In the genomic region with DNA sequence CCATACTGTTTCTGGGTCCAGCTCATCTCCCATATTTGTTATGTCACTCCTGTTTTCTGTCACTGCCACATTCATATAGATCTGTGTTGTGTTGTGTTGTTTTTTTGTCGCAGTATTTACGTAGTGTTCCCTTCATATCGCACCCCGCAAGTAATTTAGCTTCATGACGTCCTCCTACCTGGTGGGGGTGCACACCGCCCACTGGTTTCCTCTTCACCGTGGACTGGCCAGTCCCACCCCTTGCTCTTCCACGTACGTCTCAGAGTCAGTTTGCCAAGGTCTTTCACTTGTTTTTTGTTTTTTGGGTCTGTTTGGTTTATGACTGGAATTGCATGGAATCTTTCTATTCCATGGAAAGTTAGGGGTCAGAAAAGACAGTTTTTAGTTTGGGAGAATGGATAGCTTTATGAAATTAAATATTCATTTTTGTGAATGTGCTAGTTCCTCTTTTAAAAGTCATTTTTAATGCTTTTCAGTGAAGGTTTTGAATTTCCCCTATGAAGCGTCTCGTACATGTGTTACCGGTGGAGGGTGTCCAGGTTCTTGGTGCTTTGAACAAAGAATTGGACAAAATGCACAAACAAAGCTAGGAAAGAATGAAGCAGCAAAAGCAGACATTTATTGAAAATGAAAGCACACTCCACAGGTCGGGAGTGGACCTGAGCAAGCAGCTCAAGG, we compare ENCODE assay signal across 1 cellular context.
TF ChIP-seq lines count a peak whose summit lies in the region.

No MANE protein-coding gene starts in this region.

TF ChIP-seq in K562, 482 proteins besides CTCF, POLR2A, EP300 and RAD21 (continued from another document):
- TF ChIP-seq, protein P1, sequence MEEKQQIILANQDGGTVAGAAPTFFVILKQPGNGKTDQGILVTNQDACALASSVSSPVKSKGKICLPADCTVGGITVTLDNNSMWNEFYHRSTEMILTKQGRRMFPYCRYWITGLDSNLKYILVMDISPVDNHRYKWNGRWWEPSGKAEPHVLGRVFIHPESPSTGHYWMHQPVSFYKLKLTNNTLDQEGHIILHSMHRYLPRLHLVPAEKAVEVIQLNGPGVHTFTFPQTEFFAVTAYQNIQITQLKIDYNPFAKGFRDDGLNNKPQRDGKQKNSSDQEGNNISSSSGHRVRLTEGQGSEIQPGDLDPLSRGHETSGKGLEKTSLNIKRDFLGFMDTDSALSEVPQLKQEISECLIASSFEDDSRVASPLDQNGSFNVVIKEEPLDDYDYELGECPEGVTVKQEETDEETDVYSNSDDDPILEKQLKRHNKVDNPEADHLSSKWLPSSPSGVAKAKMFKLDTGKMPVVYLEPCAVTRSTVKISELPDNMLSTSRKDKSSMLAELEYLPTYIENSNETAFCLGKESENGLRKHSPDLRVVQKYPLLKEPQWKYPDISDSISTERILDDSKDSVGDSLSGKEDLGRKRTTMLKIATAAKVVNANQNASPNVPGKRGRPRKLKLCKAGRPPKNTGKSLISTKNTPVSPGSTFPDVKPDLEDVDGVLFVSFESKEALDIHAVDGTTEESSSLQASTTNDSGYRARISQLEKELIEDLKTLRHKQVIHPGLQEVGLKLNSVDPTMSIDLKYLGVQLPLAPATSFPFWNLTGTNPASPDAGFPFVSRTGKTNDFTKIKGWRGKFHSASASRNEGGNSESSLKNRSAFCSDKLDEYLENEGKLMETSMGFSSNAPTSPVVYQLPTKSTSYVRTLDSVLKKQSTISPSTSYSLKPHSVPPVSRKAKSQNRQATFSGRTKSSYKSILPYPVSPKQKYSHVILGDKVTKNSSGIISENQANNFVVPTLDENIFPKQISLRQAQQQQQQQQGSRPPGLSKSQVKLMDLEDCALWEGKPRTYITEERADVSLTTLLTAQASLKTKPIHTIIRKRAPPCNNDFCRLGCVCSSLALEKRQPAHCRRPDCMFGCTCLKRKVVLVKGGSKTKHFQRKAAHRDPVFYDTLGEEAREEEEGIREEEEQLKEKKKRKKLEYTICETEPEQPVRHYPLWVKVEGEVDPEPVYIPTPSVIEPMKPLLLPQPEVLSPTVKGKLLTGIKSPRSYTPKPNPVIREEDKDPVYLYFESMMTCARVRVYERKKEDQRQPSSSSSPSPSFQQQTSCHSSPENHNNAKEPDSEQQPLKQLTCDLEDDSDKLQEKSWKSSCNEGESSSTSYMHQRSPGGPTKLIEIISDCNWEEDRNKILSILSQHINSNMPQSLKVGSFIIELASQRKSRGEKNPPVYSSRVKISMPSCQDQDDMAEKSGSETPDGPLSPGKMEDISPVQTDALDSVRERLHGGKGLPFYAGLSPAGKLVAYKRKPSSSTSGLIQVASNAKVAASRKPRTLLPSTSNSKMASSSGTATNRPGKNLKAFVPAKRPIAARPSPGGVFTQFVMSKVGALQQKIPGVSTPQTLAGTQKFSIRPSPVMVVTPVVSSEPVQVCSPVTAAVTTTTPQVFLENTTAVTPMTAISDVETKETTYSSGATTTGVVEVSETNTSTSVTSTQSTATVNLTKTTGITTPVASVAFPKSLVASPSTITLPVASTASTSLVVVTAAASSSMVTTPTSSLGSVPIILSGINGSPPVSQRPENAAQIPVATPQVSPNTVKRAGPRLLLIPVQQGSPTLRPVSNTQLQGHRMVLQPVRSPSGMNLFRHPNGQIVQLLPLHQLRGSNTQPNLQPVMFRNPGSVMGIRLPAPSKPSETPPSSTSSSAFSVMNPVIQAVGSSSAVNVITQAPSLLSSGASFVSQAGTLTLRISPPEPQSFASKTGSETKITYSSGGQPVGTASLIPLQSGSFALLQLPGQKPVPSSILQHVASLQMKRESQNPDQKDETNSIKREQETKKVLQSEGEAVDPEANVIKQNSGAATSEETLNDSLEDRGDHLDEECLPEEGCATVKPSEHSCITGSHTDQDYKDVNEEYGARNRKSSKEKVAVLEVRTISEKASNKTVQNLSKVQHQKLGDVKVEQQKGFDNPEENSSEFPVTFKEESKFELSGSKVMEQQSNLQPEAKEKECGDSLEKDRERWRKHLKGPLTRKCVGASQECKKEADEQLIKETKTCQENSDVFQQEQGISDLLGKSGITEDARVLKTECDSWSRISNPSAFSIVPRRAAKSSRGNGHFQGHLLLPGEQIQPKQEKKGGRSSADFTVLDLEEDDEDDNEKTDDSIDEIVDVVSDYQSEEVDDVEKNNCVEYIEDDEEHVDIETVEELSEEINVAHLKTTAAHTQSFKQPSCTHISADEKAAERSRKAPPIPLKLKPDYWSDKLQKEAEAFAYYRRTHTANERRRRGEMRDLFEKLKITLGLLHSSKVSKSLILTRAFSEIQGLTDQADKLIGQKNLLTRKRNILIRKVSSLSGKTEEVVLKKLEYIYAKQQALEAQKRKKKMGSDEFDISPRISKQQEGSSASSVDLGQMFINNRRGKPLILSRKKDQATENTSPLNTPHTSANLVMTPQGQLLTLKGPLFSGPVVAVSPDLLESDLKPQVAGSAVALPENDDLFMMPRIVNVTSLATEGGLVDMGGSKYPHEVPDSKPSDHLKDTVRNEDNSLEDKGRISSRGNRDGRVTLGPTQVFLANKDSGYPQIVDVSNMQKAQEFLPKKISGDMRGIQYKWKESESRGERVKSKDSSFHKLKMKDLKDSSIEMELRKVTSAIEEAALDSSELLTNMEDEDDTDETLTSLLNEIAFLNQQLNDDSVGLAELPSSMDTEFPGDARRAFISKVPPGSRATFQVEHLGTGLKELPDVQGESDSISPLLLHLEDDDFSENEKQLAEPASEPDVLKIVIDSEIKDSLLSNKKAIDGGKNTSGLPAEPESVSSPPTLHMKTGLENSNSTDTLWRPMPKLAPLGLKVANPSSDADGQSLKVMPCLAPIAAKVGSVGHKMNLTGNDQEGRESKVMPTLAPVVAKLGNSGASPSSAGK (IDR thresholded peaks at IDR 0.05) = no peak
- TF ChIP-seq CSDE1 (IDR thresholded peaks at IDR 0.05) (no peak), RBM25 (IDR thresholded peaks at IDR 0.05; ENCODE audit: low read depth, low read length, severe bottlenecking) (no peak), TRIM28 (IDR thresholded peaks at IDR 0.05) (no peak), NFATC3 (IDR thresholded peaks at IDR 0.05) (no peak), XRCC3 (IDR thresholded peaks at IDR 0.05) (no peak), TBL1XR1 (IDR thresholded peaks at IDR 0.05; ENCODE audit: low read length in 2 of 2) (no peak)
- TF ChIP-seq, protein P2, sequence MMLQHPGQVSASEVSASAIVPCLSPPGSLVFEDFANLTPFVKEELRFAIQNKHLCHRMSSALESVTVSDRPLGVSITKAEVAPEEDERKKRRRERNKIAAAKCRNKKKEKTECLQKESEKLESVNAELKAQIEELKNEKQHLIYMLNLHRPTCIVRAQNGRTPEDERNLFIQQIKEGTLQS (IDR thresholded peaks at IDR 0.05) = no peak
- TF ChIP-seq, protein P2 (CRISPR knock-in tag; conservative IDR thresholded peaks at IDR 0.05) = no peak
- TF ChIP-seq, protein P3, sequence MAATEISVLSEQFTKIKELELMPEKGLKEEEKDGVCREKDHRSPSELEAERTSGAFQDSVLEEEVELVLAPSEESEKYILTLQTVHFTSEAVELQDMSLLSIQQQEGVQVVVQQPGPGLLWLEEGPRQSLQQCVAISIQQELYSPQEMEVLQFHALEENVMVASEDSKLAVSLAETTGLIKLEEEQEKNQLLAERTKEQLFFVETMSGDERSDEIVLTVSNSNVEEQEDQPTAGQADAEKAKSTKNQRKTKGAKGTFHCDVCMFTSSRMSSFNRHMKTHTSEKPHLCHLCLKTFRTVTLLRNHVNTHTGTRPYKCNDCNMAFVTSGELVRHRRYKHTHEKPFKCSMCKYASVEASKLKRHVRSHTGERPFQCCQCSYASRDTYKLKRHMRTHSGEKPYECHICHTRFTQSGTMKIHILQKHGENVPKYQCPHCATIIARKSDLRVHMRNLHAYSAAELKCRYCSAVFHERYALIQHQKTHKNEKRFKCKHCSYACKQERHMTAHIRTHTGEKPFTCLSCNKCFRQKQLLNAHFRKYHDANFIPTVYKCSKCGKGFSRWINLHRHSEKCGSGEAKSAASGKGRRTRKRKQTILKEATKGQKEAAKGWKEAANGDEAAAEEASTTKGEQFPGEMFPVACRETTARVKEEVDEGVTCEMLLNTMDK (IDR thresholded peaks at IDR 0.05; ENCODE audit: borderline replicate concordance, insufficient read depth, low read depth, low read length, poor library complexity, severe bottlenecking) = no peak
- TF ChIP-seq, protein P4, sequence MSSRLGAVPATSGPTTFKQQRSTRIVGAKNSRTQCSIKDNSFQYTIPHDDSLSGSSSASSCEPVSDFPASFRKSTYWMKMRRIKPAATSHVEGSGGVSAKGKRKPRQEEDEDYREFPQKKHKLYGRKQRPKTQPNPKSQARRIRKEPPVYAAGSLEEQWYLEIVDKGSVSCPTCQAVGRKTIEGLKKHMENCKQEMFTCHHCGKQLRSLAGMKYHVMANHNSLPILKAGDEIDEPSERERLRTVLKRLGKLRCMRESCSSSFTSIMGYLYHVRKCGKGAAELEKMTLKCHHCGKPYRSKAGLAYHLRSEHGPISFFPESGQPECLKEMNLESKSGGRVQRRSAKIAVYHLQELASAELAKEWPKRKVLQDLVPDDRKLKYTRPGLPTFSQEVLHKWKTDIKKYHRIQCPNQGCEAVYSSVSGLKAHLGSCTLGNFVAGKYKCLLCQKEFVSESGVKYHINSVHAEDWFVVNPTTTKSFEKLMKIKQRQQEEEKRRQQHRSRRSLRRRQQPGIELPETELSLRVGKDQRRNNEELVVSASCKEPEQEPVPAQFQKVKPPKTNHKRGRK (tag; IDR thresholded peaks at IDR 0.05) = no peak
